Comparison of ENCODE assay signal across 9 cellular contexts in genomic region chr4:99893029-99893428, GRCh38. TPM values are rescaled to one million over a fixed set of nuclear protein-coding genes. Genes with fewer than 3 reads are reported as not detected.
A peak's percentile ranks its signal among the peaks of the same experiment; 100 is the strongest.
DNase-seq lines count a peak whose midpoint lies in the region; ATAC-seq and TF ChIP-seq lines count a peak whose summit lies in the region.
"Had no signal": no experiment of that assay in that cellular context is flagged by ENCODE, and none has a peak within 500 bp of the region (broad histone marks: within the 10 kb centered on the region; RNA-seq: fewer than 3 reads in every experiment).

No MANE protein-coding gene starts in this region.

- WGBS in trophoblast cell (ENCODE audit: extremely low coverage, insufficient coverage, insufficient read length) = no CpG with 5 or more reads among the region's 8 CpGs

- H3K27ac ChIP-seq in Panc1 (ENCODE audit: low read length) (peak overlapping the region; percentile 82; the same call in 1 of the 2 replicates), trophoblast cell (ENCODE audit: low read depth, low read length) (no peak overlapping the region)

- H4K91ac ChIP-seq in trophoblast cell (ENCODE audit: low read depth, low read length) = no peak overlapping the region

- H3K14ac ChIP-seq in trophoblast cell (ENCODE audit: low read length) = no peak overlapping the region

- intact Hi-C loops in Panc1 (cut with micrococcal nuclease; ENCODE audit: unreplicated experiment) (loop anchor here (10.0 kb wide), 1 partner anchor 52 kb away; the partner anchor contains the start of gene DNAJB14), mucosa of descending colon (cut with DNase I, micrococcal nuclease) (loop anchor here in 1 of 2 donors (10.0 kb wide), 2 partner anchors 52 to 78 kb away; partner anchors contain the start of genes DAPP1 and DNAJB14)

- H2BK5ac ChIP-seq in trophoblast cell (ENCODE audit: low read depth, low read length, poor library complexity) = no peak overlapping the region

- no peak overlapping the region for H4K12ac ChIP-seq in trophoblast cell (ENCODE audit: low read depth, low read length)

- peak overlapping the region; percentile 51 for H3K4ac ChIP-seq in trophoblast cell (ENCODE audit: low read depth, low read length)

- DNase-seq in GM06990 (ENCODE audit: extremely low read depth, insufficient read length) (no peak), Panc1 (ENCODE audit: low read depth, low spot score) (no peak), epithelial cell of esophagus (ENCODE audit: low read depth) (no peak), trophoblast cell (no peak), AG08395 (ENCODE audit: low spot score) (no peak), T-helper 9 cell (no peak), mucosa of descending colon (no peak), NCI-H146 treated with DMSO at 0.1 percent for 48 hours (lab: John Stamatoyannopoulos, UW; ENCODE audit: unreplicated experiment) (no peak)
- DNase-seq: stimulated activated CD4-positive, alpha-beta T cell treated with anti-CD3 and anti-CD28 coated beads, Interleukin-4, amount 100 ng/mL, for 24 hours had no signal

- no peak overlapping the region for H2BK12ac ChIP-seq in trophoblast cell (ENCODE audit: low read length)

- H3K4me1 ChIP-seq in Panc1 (ENCODE audit: control insufficient read depth, insufficient read depth, low read length) (no peaks in the 10 kb centered on the region; the same call in 1 of the 2 replicates), trophoblast cell (ENCODE audit: control insufficient read depth in 1 of 2, insufficient read depth in 2 of 2, low read length in 2 of 2) (peaks cover 0 to 2% of the 10 kb centered on the region in 2 experiments), mucosa of descending colon (ENCODE audit: low read depth) (peaks cover 12% of the 10 kb centered on the region)

- peak overlapping the region; percentile 99 for H3K4me3 ChIP-seq in GM06990 (replicated peaks; ENCODE audit: low read depth, low read length)
- peak overlapping the region; percentile 78 to 91 for H3K4me3 ChIP-seq in Panc1 (ENCODE audit: low read depth in 2 of 2, low read length in 2 of 2)
- peak overlapping the region; percentile 93 for H3K4me3 ChIP-seq in epithelial cell of esophagus (ENCODE audit: low read length)
- no peak overlapping the region for H3K4me3 ChIP-seq in trophoblast cell (ENCODE audit: low read depth, low read length)
- H3K4me3 ChIP-seq in mucosa of descending colon = no peak overlapping the region

- peaks cover 4% of the 10 kb centered on the region for H3K79me1 ChIP-seq in trophoblast cell (ENCODE audit: low read length)

- no peak overlapping the region for H3K18ac ChIP-seq in trophoblast cell (ENCODE audit: low read length)

- no peaks in the 10 kb centered on the region for H3K9me3 ChIP-seq in Panc1 (ENCODE audit: control insufficient read depth, insufficient read depth, low read depth, low read length)
- no peaks in the 10 kb centered on the region for H3K9me3 ChIP-seq in trophoblast cell (ENCODE audit: insufficient read depth, low read depth, low read length)
- no peaks in the 10 kb centered on the region for H3K9me3 ChIP-seq in mucosa of descending colon

- in situ Hi-C loops in Panc1 (cut with HindIII; ENCODE audit: low pct_unique_long_range_greater_than_20kb, low sequenced_read_pairs) = no loop called here

- H2AK5ac ChIP-seq in trophoblast cell (ENCODE audit: low read length) = no peak overlapping the region

- POLR2A ChIA-PET in Panc1 (lab: Charles Lee) = interaction anchor here (0.7 kb wide), 1 partner anchor 54 kb away, joined by 6 read pairs; no protein-coding TSS in a partner anchor

- no peak overlapping the region for H2AFZ ChIP-seq in trophoblast cell (ENCODE audit: insufficient read depth, low read length, poor library complexity)

- peaks cover 5% of the 10 kb centered on the region for H3K79me2 ChIP-seq in trophoblast cell (ENCODE audit: control insufficient read depth, insufficient read depth, low read length, poor library complexity)

- H2BK120ac ChIP-seq in trophoblast cell (ENCODE audit: insufficient read depth, low read length, poor library complexity) = no peak overlapping the region

- no peak overlapping the region for H3K9ac ChIP-seq in trophoblast cell (ENCODE audit: low read length)

- no peak overlapping the region for H4K8ac ChIP-seq in trophoblast cell (ENCODE audit: low read depth, low read length)

- BruUV-seq in Panc1 (replicated peaks; lab: Mats Ljungman, UMichigan) = no TSS peak

- no peaks in the 10 kb centered on the region for H3K27me3 ChIP-seq in GM06990 (replicated peaks; ENCODE audit: control insufficient read depth, insufficient read depth, low read length)
- no peaks in the 10 kb centered on the region for H3K27me3 ChIP-seq in Panc1 (ENCODE audit: control insufficient read depth, insufficient read depth, low read length)
- H3K27me3 ChIP-seq in trophoblast cell (ENCODE audit: insufficient read depth, low read length) = no peaks in the 10 kb centered on the region

- peak overlapping the region; percentile 90 for H3K4me2 ChIP-seq in trophoblast cell (ENCODE audit: low read length)

- H3K36me3 ChIP-seq in GM06990 (ENCODE audit: control insufficient read depth, insufficient read depth, low read length) (no peaks in the 10 kb centered on the region; the same call in 1 of the 2 replicates), Panc1 (ENCODE audit: control insufficient read depth, insufficient read depth, low read length) (no peaks in the 10 kb centered on the region; the same call in 1 of the 2 replicates), trophoblast cell (ENCODE audit: control insufficient read depth in 1 of 2, insufficient read depth in 2 of 2, low read length in 2 of 2) (no peaks in the 10 kb centered on the region), mucosa of descending colon (ENCODE audit: low read depth) (no peaks in the 10 kb centered on the region)

- no peak overlapping the region for H3K23ac ChIP-seq in trophoblast cell (ENCODE audit: low read length)

- CTCF ChIA-PET in Panc1 (lab: Charles Lee) = no interaction called here

- ATAC-seq in Panc1 (no peak), mucosa of descending colon (no peak)

- no peak for TF ChIP-seq CTCF in GM06990 (IDR thresholded peaks at IDR 0.05; ENCODE audit: insufficient read depth, low read length, poor library complexity, severe bottlenecking)
- no peak for TF ChIP-seq CTCF in Panc1 (IDR thresholded peaks at IDR 0.05)
- TF ChIP-seq CTCF in epithelial cell of esophagus (IDR thresholded peaks at IDR 0.05; ENCODE audit: insufficient read depth, low read depth, low read length, missing control alignments) = no peak
- TF ChIP-seq CTCF in mucosa of descending colon (IDR thresholded peaks at IDR 0.05) = no peak

RNA-seq across cellular contexts. Expression of gene LAMTOR3, which starts 1.2 kb away (rescaled TPM):
- total RNA-seq in Panc1 (2021; ENCODE audit: unreplicated experiment) = 20.3 TPM
- polyA plus RNA-seq in Panc1 (2012; ENCODE audit: insufficient read length) = 12.5 TPM
- 57.9 and 58.3 TPM in 2 replicates for polyA plus RNA-seq in trophoblast cell (2013)
- total RNA-seq in mucosa of descending colon = 10 to 100 TPM; 42.4 to 60.7 (median 59.2) TPM

RNA-seq across cellular contexts. Expression of gene DNAJB14, which starts 53.4 kb away (rescaled TPM):
- total RNA-seq in Panc1 (2021; ENCODE audit: unreplicated experiment) (41.5 TPM), mucosa of descending colon (10 to 100 TPM; 49.4 to 55.3 (median 54.2) TPM)
- polyA plus RNA-seq in Panc1 (2012; ENCODE audit: insufficient read length) = 37.1 TPM
- polyA plus RNA-seq in trophoblast cell (2013) = 20.7 and 23.2 TPM in 2 replicates

RNA-seq across cellular contexts. Expression of gene H2AZ1, which starts 57.0 kb away (rescaled TPM):
- 450 TPM for total RNA-seq in Panc1 (2021; ENCODE audit: unreplicated experiment)
- 452 TPM for polyA plus RNA-seq in Panc1 (2012; ENCODE audit: insufficient read length)
- 487 and 507 TPM in 2 replicates for polyA plus RNA-seq in trophoblast cell (2013)
- total RNA-seq in mucosa of descending colon = 100 to 1,000 TPM; 106 to 219 (median 216) TPM

Comparison
In these comparisons a context has a peak if more than half of its experiments do, and no peak if none do; other contexts are left out.
1. H3K4me3 ChIP-seq: peak in GM06990 (single experiment), Panc1 (2 of 2) and epithelial cell of esophagus (single experiment); none in trophoblast cell (single experiment) and mucosa of descending colon (single experiment).